1 cellular context compared by ENCODE assay signal in the genomic region with DNA sequence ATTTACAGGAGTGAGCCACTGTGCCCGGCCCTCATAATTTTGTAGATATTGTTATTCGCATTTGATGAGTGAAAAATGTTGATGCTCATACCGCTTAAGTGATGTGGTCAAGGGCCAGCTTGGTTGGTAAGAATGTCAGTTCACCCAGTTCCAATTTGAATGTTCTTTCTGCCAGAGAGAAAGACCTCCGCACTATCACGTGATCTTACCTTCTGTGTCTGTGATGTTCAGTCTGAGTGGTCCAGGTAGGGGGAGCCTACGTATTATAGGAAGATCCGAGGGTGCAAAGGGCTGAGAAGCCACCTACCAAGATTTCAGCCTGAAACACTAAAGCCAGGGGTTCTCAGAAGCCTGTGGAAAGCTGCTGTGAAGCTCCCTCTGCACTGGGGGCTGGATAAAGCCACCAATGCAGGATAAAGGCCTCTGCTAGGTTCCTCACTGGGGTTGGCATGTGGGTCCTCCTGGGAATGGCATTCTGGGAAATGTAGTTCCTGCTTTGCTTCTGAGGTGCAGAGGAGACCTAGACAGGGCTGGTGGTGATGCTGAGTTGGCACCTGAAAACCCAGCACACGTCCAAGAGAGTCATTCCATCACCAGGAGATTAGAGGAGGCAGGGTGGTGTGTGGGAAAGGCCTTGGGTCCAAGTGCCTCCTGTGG.
TF ChIP-seq lines count a peak whose summit lies in the region.

No MANE protein-coding gene starts in this region.

TF ChIP-seq in HepG2, 621 proteins besides CTCF, POLR2A, EP300 and RAD21:
- TF ChIP-seq ZNF143 (CRISPR knock-in tag; IDR thresholded peaks at IDR 0.05) (peak; percentile 73), THAP11 (CRISPR knock-in tag; IDR thresholded peaks at IDR 0.05) (peak; percentile 83), RAD51 (IDR thresholded peaks at IDR 0.05; ENCODE audit: borderline replicate concordance) (0 out of 2 replicates have a peak, but pooled peaks have one; percentile 10), FOSL1 (CRISPR knock-in tag; IDR thresholded peaks at IDR 0.05; ENCODE audit: borderline replicate concordance) (no peak), ZFX (CRISPR knock-in tag; IDR thresholded peaks at IDR 0.05; ENCODE audit: low read depth) (no peak)
TF ChIP-seq in HepG2: peak in this region for 3.
